In genomic region chr1:37354876-37355275, GRCh38 we compare ENCODE assay signal across 9 cellular contexts.
"Had no signal": no experiment of that assay in that cellular context is flagged by ENCODE, and none has a peak within 500 bp of the region (broad histone marks: within the 10 kb centered on the region; RNA-seq: fewer than 3 reads in every experiment).

No MANE protein-coding gene starts in this region.

- H3K36me3 ChIP-seq: HAP-1 had no signal

- H3K4me3 ChIP-seq: GM23248, GM23338, HAP-1 had no signal

- H3K9me3 Mint-ChIP-seq: GM23338, H9 had no signal

- DNase-seq: GM23248, GOT3, H7, H9, HCEC 1CT, HFFc6 had no signal

- H3K9ac ChIP-seq: GM23248 had no signal

- ATAC-seq: GM23338, HCT116 had no signal

- H3K27ac ChIP-seq: GM23248 had no signal

- H3K9me3 ChIP-seq: HAP-1 had no signal

- H3K4me3 Mint-ChIP-seq: GM23338, H9, HFFc6 had no signal

- H3K27ac Mint-ChIP-seq: GM23338, H9, HFFc6 had no signal
